In the genomic region with DNA sequence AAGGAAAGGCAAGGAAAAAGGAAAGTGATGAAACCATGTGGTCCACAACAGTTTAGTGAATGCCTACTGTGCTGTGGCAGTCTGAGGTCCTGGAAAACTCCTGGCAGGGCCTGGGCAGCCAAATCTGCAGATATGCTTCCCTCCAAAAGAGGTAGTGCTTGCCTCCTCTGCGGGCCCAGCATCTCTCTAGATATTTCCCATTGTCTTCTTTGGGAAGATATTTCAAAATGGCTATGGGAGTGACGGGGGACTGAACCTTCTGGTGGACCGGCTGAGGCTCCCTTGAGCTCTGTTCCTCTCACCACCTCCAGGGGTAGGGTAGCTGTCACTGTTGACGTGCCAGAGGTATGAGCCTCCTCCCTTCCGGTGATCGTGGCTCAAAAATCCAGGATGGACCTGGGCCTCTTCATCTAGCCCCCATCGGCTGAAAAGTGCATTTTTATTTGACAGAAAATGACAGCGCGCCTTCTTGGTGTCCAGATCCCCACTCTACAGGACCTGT, we compare ENCODE assay signal across 27 cellular contexts. TPM values are rescaled to one million over a fixed set of nuclear protein-coding genes. Genes with fewer than 3 reads are reported as not detected.
"Had no signal": no experiment of that assay in that cellular context is flagged by ENCODE, and none has a peak within 500 bp of the region (broad histone marks: within the 10 kb centered on the region; RNA-seq: fewer than 3 reads in every experiment).

No MANE protein-coding gene starts in this region.

- H3K27me3 ChIP-seq: SJCRH30 had no signal

- H3K4me3 Mint-ChIP-seq: activated CD8-positive, alpha-beta T cell treated with anti-CD3 and anti-CD28 coated beads for 36 hours had no signal

- H3K27ac ChIP-seq: adrenal gland, body of pancreas, Peyer's patch, RWPE1, SJCRH30 had no signal

- H3K9me3 Mint-ChIP-seq: activated CD8-positive, alpha-beta T cell treated with anti-CD3 and anti-CD28 coated beads for 36 hours; activated T-helper 2 cell treated with anti-CD3 and anti-CD28 coated beads, Interferon-gamma antibody, Interleukin-2, Interleukin-4, amounts not matched to agents 10 μg/mL and 5 μg/mL and 100 μg/mL, durations not matched to agents 14 hours and 24 hours and 36 hours had no signal

- ATAC-seq: activated CD4-positive, CD25-positive, alpha-beta regulatory T cell treated with anti-CD3 and anti-CD28 coated beads, Interleukin-2, amount 50 U/mL, for 24 hours; activated CD8-positive, alpha-beta T cell treated with anti-CD3 and anti-CD28 coated beads for 36 hours; activated T-cell treated with anti-CD3 and anti-CD28 coated beads, Interleukin-2, amount 50 U/mL, for 72 hours; body of pancreas had no signal

- H3K36me3 ChIP-seq: adrenal gland, Peyer's patch, SJCRH30 had no signal

- H3K4me3 ChIP-seq: adrenal gland, body of pancreas, SJCRH30 had no signal

- DNase-seq: activated CD4-positive, alpha-beta T cell treated with anti-CD3 and anti-CD28 coated beads for 4 hours; activated CD8-positive, alpha-beta memory T cell treated with anti-CD3 and anti-CD28 coated beads, Interleukin-2, amount 50 U/mL, for 4 hours; activated CD8-positive, alpha-beta T cell treated with anti-CD3 and anti-CD28 coated beads for 36 hours; activated gamma-delta T cell treated with Interleukin-2 at 50 U/mL for 16 hours; activated naive CD4-positive, alpha-beta T cell treated with anti-CD3 and anti-CD28 coated beads, Interleukin-2, amount 50 U/mL, for 16 hours; activated naive CD8-positive, alpha-beta T cell treated with anti-CD3 and anti-CD28 coated beads, Interleukin-2, amount 10 ng/mL, durations not matched to agents 7 days and 5 days; activated T-cell treated with anti-CD3 and anti-CD28 coated beads, Interleukin-2, amount 50 U/mL, for 72 hours; adrenal gland; aorta; body of pancreas; Kasumi-1; NCI-H1105 treated with DMSO at 0.1 percent for 48 hours; NCI-H1436 treated with DMSO at 0.1 percent for 48 hours; NCI-H187; NCI-H2081; NCI-H446; NCI-H524; Peyer's patch; Right ventricle myocardium superior; SJCRH30; SK-N-SH; SW 1271 had no signal

- H3K27ac Mint-ChIP-seq: activated CD8-positive, alpha-beta T cell treated with anti-CD3 and anti-CD28 coated beads for 36 hours; activated naive CD8-positive, alpha-beta T cell treated with anti-CD3 and anti-CD28 coated beads, Interleukin-2, amount 10 ng/mL, durations not matched to agents 7 days and 5 days; activated T-cell treated with anti-CD3 and anti-CD28 coated beads, Interleukin-2, amount 50 U/mL, for 72 hours; activated T-helper 2 cell treated with anti-CD3 and anti-CD28 coated beads, Interferon-gamma antibody, Interleukin-2, Interleukin-4, amounts not matched to agents 10 μg/mL and 5 μg/mL and 100 μg/mL, durations not matched to agents 14 hours and 24 hours and 36 hours had no signal

- H3K9me3 ChIP-seq: adrenal gland, body of pancreas, SK-N-SH had no signal

RNA-seq across cellular contexts. Expression of gene PAX3, which starts 9.2 kb away (rescaled TPM):
- total RNA-seq: activated CD8-positive, alpha-beta T cell treated with anti-CD3 and anti-CD28 coated beads for 36 hours; activated naive CD8-positive, alpha-beta T cell treated with anti-CD3 and anti-CD28 coated beads, Interleukin-2, amount 10 ng/mL, durations not matched to agents 7 days and 5 days; activated T-cell treated with anti-CD3 and anti-CD28 coated beads, Interleukin-2, amount 50 U/mL, for 72 hours; activated T-helper 2 cell treated with anti-CD3 and anti-CD28 coated beads, Interferon-gamma antibody, Interleukin-2, Interleukin-4, amounts not matched to agents 10 μg/mL and 5 μg/mL and 100 μg/mL, durations not matched to agents 14 hours and 24 hours and 36 hours; adrenal gland; body of pancreas; bronchial epithelial cell; Peyer's patch; Right ventricle myocardium superior; T-helper 1 cell treated with Interleukin-12 subunit alpha and Interleukin-12 subunit beta and Interleukin-4 antibody, amounts not matched to agents 30 ng/mL and 1 ng/mL, for 36 hours had no signal
- polyA plus RNA-seq: adrenal gland, aorta, SK-N-SH had no signal
